In the genomic region with DNA sequence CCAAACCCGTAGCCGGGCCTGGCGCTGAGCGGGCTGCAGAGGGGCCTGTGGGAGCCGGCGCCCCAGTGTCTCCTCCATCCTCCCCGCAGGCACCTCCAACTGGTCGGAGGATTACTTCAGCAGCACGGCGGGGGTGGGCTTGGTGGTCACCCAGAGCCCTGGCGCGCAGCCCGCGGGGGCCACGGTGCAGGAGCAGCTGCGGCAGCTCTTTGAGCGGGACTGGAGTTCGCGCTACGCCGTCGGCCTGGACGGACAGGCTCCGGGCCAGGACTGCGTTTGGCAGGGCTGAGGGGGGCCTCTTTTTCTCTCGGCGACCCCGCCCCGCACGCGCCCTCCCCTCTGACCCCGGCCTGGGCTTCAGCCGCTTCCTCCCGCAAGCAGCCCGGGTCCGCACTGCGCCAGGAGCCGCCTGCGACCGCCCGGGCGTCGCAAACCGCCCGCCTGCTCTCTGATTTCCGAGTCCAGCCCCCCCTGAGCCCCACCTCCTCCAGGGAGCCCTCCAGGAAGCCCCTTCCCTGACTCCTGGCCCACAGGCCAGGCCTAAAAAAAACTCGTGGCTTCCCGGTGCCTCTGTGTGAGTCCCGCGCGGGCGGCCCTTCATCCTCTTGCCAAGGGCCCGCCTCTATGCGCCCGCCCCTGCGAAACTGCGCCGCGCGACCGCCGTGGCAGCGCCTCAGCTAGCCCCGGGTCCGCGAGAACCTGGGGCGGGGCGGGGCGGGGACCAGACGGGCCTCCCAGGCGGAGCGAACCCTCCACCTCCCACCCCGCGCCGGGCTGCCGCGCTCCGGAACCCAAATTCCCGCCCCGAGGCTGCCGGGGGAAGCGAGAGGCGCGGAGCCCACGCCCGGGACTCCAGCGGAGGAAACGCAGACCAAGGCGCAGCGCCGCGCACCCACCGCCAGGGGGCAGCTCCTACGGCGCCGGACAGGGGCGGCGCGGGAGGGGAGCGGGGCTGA, we compare ENCODE assay signal across 8 cellular contexts. TPM values are rescaled to one million over a fixed set of nuclear protein-coding genes. Genes with fewer than 3 reads are reported as not detected.
DNase-seq lines count a peak whose midpoint lies in the region; ATAC-seq, FAIRE-seq and TF ChIP-seq lines count a peak whose summit lies in the region.

No MANE protein-coding gene starts in this region.

- H3K27me3 ChIP-seq in HUES64 (ENCODE audit: insufficient read depth, low read length), result peaks cover 70% of the 10 kb centered on the region

- intact Hi-C loops in activated T-helper 1 cell treated with anti-CD3 and anti-CD28 coated beads, Interleukin-12 subunit alpha, Interleukin-12 subunit beta, Interleukin-2, Interleukin-4 antibody, amounts not matched to agents 30 ng/mL and 10 ng/mL and 1 ng/mL, durations not matched to agents 14 hours and 24 hours and 36 hours (cut with micrococcal nuclease), result loop anchor here (1.0 to 5.0 kb wide), 3 partner anchors 44 to 558 kb away; a partner anchor contains a TSS

- H3K27me3 Mint-ChIP-seq in activated T-helper 1 cell treated with anti-CD3 and anti-CD28 coated beads, Interleukin-12 subunit alpha, Interleukin-12 subunit beta, Interleukin-2, Interleukin-4 antibody, amounts not matched to agents 30 ng/mL and 10 ng/mL and 1 ng/mL, durations not matched to agents 14 hours and 24 hours and 36 hours (ENCODE audit: insufficient read depth), result peaks cover 7% of the 10 kb centered on the region
- H3K27me3 Mint-ChIP-seq in nephron (ENCODE audit: low read depth), result peaks cover 47% of the 10 kb centered on the region

- H3K36me3 ChIP-seq in HUES64 (ENCODE audit: insufficient read depth, low read length), result no peaks in the 10 kb centered on the region

- peaks cover 5% of the 10 kb centered on the region for H3K4me1 Mint-ChIP-seq in activated T-helper 1 cell treated with anti-CD3 and anti-CD28 coated beads, Interleukin-12 subunit alpha, Interleukin-12 subunit beta, Interleukin-2, Interleukin-4 antibody, amounts not matched to agents 30 ng/mL and 10 ng/mL and 1 ng/mL, durations not matched to agents 14 hours and 24 hours and 36 hours (ENCODE audit: low read depth)
- H3K4me1 Mint-ChIP-seq in nephron, result peaks cover 7% of the 10 kb centered on the region

- H3K9me3 ChIP-seq in HUES64 (ENCODE audit: insufficient read depth, low read depth, low read length), result no peaks in the 10 kb centered on the region

- no peak for FAIRE-seq in RCC 7860 (lab: Jason Lieb, UNC)

- H3K9ac ChIP-seq in HUES64 (ENCODE audit: low read depth, low read length), result peak overlapping the region; percentile 47; the same call in 1 of the 2 replicates

- TF ChIP-seq CTCF in GM12873 (IDR thresholded peaks at IDR 0.05; ENCODE audit: insufficient read depth, low read depth, low read length, missing control alignments), result peak; percentile 72
- peak; percentile 42 for TF ChIP-seq CTCF in fibroblast of pulmonary artery (IDR thresholded peaks at IDR 0.05; ENCODE audit: low read length, missing control alignments)
- TF ChIP-seq CTCF in nephron (IDR thresholded peaks at IDR 0.05; ENCODE audit: unreplicated experiment in 3 of 3), result peak; percentile 66 to 73 (median 69)

- H3K4me3 Mint-ChIP-seq in activated T-helper 1 cell treated with anti-CD3 and anti-CD28 coated beads, Interleukin-12 subunit alpha, Interleukin-12 subunit beta, Interleukin-2, Interleukin-4 antibody, amounts not matched to agents 30 ng/mL and 10 ng/mL and 1 ng/mL, durations not matched to agents 14 hours and 24 hours and 36 hours, result peak overlapping the region; percentile 49
- peak overlapping the region; percentile 54 to 69 (median 65) for H3K4me3 Mint-ChIP-seq in nephron

- no peak overlapping the region for H3K27ac Mint-ChIP-seq in activated T-helper 1 cell treated with anti-CD3 and anti-CD28 coated beads, Interleukin-12 subunit alpha, Interleukin-12 subunit beta, Interleukin-2, Interleukin-4 antibody, amounts not matched to agents 30 ng/mL and 10 ng/mL and 1 ng/mL, durations not matched to agents 14 hours and 24 hours and 36 hours
- no peak overlapping the region for H3K27ac Mint-ChIP-seq in nephron

- H3K9me3 Mint-ChIP-seq in activated T-helper 1 cell treated with anti-CD3 and anti-CD28 coated beads, Interleukin-12 subunit alpha, Interleukin-12 subunit beta, Interleukin-2, Interleukin-4 antibody, amounts not matched to agents 30 ng/mL and 10 ng/mL and 1 ng/mL, durations not matched to agents 14 hours and 24 hours and 36 hours, result no peaks in the 10 kb centered on the region
- no peaks in the 10 kb centered on the region for H3K9me3 Mint-ChIP-seq in nephron

- H3K4me1 ChIP-seq in HUES64 (ENCODE audit: insufficient read depth, low read length), result no peaks in the 10 kb centered on the region

- no peak for ATAC-seq in GM18858 (IDR thresholded peaks at IDR 0.05; ENCODE audit: unreplicated experiment)

- DNase-seq in RCC 7860 (ENCODE audit: low spot score) (peak; percentile 47), fibroblast of pulmonary artery (ENCODE audit: low read depth) (peak; percentile 80)
- peak; percentile 84 for DNase-seq in activated T-helper 1 cell treated with anti-CD3 and anti-CD28 coated beads, Interleukin-12 subunit alpha, Interleukin-12 subunit beta, Interleukin-2, Interleukin-4 antibody, amounts not matched to agents 30 ng/mL and 10 ng/mL and 1 ng/mL, durations not matched to agents 14 hours and 24 hours and 36 hours (ENCODE audit: low spot score)
- DNase-seq in stimulated activated naive CD4-positive, alpha-beta T cell (lab: John Stamatoyannopoulos, UW), result peak; percentile 60 to 85 (median 78)

- peak overlapping the region; percentile 49 for H3K4me3 ChIP-seq in HUES64 (ENCODE audit: low read length)
- H3K4me3 ChIP-seq in fibroblast of pulmonary artery (replicated peaks; ENCODE audit: low read depth, low read length), result peak overlapping the region; percentile 45

- H3K27ac ChIP-seq in HUES64 (ENCODE audit: low read depth, low read length), result no peak overlapping the region

- H3K36me3 Mint-ChIP-seq in activated T-helper 1 cell treated with anti-CD3 and anti-CD28 coated beads, Interleukin-12 subunit alpha, Interleukin-12 subunit beta, Interleukin-2, Interleukin-4 antibody, amounts not matched to agents 30 ng/mL and 10 ng/mL and 1 ng/mL, durations not matched to agents 14 hours and 24 hours and 36 hours (ENCODE audit: low read depth), result peaks cover 2% of the 10 kb centered on the region
- no peaks in the 10 kb centered on the region for H3K36me3 Mint-ChIP-seq in nephron (ENCODE audit: low read depth)

- 3% methylated on average over 96 of the region's 100 CpGs for WGBS in HUES64

RNA-seq across cellular contexts. Expression of a gene that starts 8.3 kb away (rescaled TPM):
- not detected for polyA plus RNA-seq in HUES64 (2013, experiment 1 of 2)
- polyA plus RNA-seq in HUES64 (2013, experiment 2 of 2), result not detected
- total RNA-seq in activated T-helper 1 cell treated with anti-CD3 and anti-CD28 coated beads, Interleukin-12 subunit alpha, Interleukin-12 subunit beta, Interleukin-2, Interleukin-4 antibody, amounts not matched to agents 30 ng/mL and 10 ng/mL and 1 ng/mL, durations not matched to agents 14 hours and 24 hours and 36 hours, result 0.10 and 0.21 TPM in 2 replicates

RNA-seq across cellular contexts. Expression of a gene that starts 45.2 kb away (rescaled TPM):
- 0.55 TPM for polyA plus RNA-seq in HUES64 (2013, experiment 1 of 2)
- polyA plus RNA-seq in HUES64 (2013, experiment 2 of 2), result 0.76 TPM
- 0.02 and 0.05 TPM in 2 replicates for total RNA-seq in activated T-helper 1 cell treated with anti-CD3 and anti-CD28 coated beads, Interleukin-12 subunit alpha, Interleukin-12 subunit beta, Interleukin-2, Interleukin-4 antibody, amounts not matched to agents 30 ng/mL and 10 ng/mL and 1 ng/mL, durations not matched to agents 14 hours and 24 hours and 36 hours

RNA-seq across cellular contexts. Expression of a gene that starts 52.6 kb away (rescaled TPM):
- 3.4 TPM for polyA plus RNA-seq in HUES64 (2013, experiment 1 of 2)
- polyA plus RNA-seq in HUES64 (2013, experiment 2 of 2), result 3.2 TPM
- total RNA-seq in activated T-helper 1 cell treated with anti-CD3 and anti-CD28 coated beads, Interleukin-12 subunit alpha, Interleukin-12 subunit beta, Interleukin-2, Interleukin-4 antibody, amounts not matched to agents 30 ng/mL and 10 ng/mL and 1 ng/mL, durations not matched to agents 14 hours and 24 hours and 36 hours, result 3.1 TPM in 2 replicates
